Comparison of ENCODE assay signal across 23 cellular contexts in genomic region chr4:109942292-109942926, GRCh38. TPM values are rescaled to one million over a fixed set of nuclear protein-coding genes. Genes with fewer than 3 reads are reported as not detected.
A peak's percentile ranks its signal among the peaks of the same experiment; 100 is the strongest.
DNase-seq lines count a peak whose midpoint lies in the region; ATAC-seq and TF ChIP-seq lines count a peak whose summit lies in the region.
"Had no signal": no experiment of that assay in that cellular context is flagged by ENCODE, and none has a peak within 500 bp of the region (broad histone marks: within the 10 kb centered on the region; RNA-seq: fewer than 3 reads in every experiment).

No MANE protein-coding gene starts in this region.

- no peak overlapping the region for H3K4me2 ChIP-seq in osteoblast (ENCODE audit: insufficient read depth, low read length)
- H3K4me2 ChIP-seq: BLaER1 treated with 17β-estradiol and CSF1 and Interleukin-3, amounts not matched to agents 10 nM and 100 nM; PC-9 had no signal

- TF ChIP-seq CTCF in body of pancreas (IDR thresholded peaks at IDR 0.05): no peak
- no peak for TF ChIP-seq CTCF in osteoblast (IDR thresholded peaks at IDR 0.05; ENCODE audit: extremely low read depth, low read depth, low read length)
- TF ChIP-seq CTCF in type B pancreatic cell (conservative IDR thresholded peaks at IDR 0.05): no peak

- H3K4me1 Mint-ChIP-seq in type B pancreatic cell (ENCODE audit: unreplicated experiment): no peaks in the 10 kb centered on the region

- H3K27ac ChIP-seq in body of pancreas (peak overlapping the region in 3 of 4 donors; percentile 32 to 67 (median 65)), osteoblast (ENCODE audit: low read depth, low read length) (no peak overlapping the region)
- H3K27ac ChIP-seq: BLaER1 treated with 17β-estradiol and CSF1 and Interleukin-3, amounts not matched to agents 10 nM and 100 nM; PC-9; SJCRH30 had no signal

- H3K9me3 Mint-ChIP-seq in type B pancreatic cell: no peaks in the 10 kb centered on the region
- H3K9me3 Mint-ChIP-seq: CD4-positive, alpha-beta T cell had no signal

- H3K4me3 ChIP-seq in body of pancreas (no peak overlapping the region), osteoblast (ENCODE audit: insufficient read depth, low read length) (no peak overlapping the region)
- H3K4me3 ChIP-seq: BLaER1 treated with 17β-estradiol and CSF1 and Interleukin-3, amounts not matched to agents 10 nM and 100 nM; PC-9; SJCRH30 had no signal

- peak; percentile 65 to 74 (median 72) for DNase-seq in body of pancreas
- peak; percentile 39 for DNase-seq in iris pigment epithelial cell (ENCODE audit: low read depth)
- peak; percentile 23 for DNase-seq in osteoblast (ENCODE audit: insufficient read length, low spot score, missing footprints)
- DNase-seq in type B pancreatic cell (ENCODE audit: extremely low spot score, unreplicated experiment): no peak
- no peak for DNase-seq in HK-2 (ENCODE audit: unreplicated experiment)
- DNase-seq in NCI-H1930 (lab: John Stamatoyannopoulos, UW): no peak
- no peak for DNase-seq in SKM-1 treated with dmso at 0.1 percent for 144 hours (lab: John Stamatoyannopoulos, UW; ENCODE audit: unreplicated experiment)
- DNase-seq: AML-193; CD4-positive, alpha-beta T cell; H7; IMR-90; MV-4-11; NCI-H1105; NCI-H146; NCI-H2029 treated with DMSO at 0.1 percent for 48 hours; NCI-H2227 treated with DMSO at 0.1 percent for 48 hours; NCI-H526 treated with DMSO at 0.1 percent for 48 hours; PC-9; SJCRH30 had no signal

- no peaks in the 10 kb centered on the region for H3K27me3 Mint-ChIP-seq in type B pancreatic cell

- TF ChIP-seq RAD21 in Ishikawa (IDR thresholded peaks at IDR 0.05; ENCODE audit: low read depth): no peak

- 32 to 34% methylated on average over 4 of the region's 4 CpGs for WGBS in body of pancreas, 2 donors

- H3K27me3 ChIP-seq in body of pancreas (no peaks in the 10 kb centered on the region), osteoblast (ENCODE audit: insufficient read depth, low read length) (no peaks in the 10 kb centered on the region)
- H3K27me3 ChIP-seq: BLaER1 treated with 17β-estradiol and CSF1 and Interleukin-3, amounts not matched to agents 10 nM and 100 nM; SJCRH30 had no signal

- H4K20me1 ChIP-seq in osteoblast (ENCODE audit: insufficient read depth, low read length): no peaks in the 10 kb centered on the region
- H4K20me1 ChIP-seq: BLaER1 treated with 17β-estradiol and CSF1 and Interleukin-3, amounts not matched to agents 10 nM and 100 nM had no signal

- ATAC-seq in body of pancreas: peak; percentile 93
- ATAC-seq: Right ventricle myocardium inferior, SK-N-SH treated with all-trans-retinoic acid at 6 μM for 48 hours had no signal

- no peaks in the 10 kb centered on the region for H3K9me3 ChIP-seq in body of pancreas
- no peaks in the 10 kb centered on the region for H3K9me3 ChIP-seq in osteoblast (ENCODE audit: low read depth, low read length)
- H3K9me3 ChIP-seq: SJCRH30 had no signal

- H3K4me1 ChIP-seq in body of pancreas (peaks cover 34% of the 10 kb centered on the region), osteoblast (ENCODE audit: insufficient read depth, low read length) (no peaks in the 10 kb centered on the region)
- H3K4me1 ChIP-seq: BLaER1 treated with 17β-estradiol and CSF1 and Interleukin-3, amounts not matched to agents 10 nM and 100 nM; SJCRH30 had no signal

- H3K36me3 Mint-ChIP-seq in type B pancreatic cell: no peaks in the 10 kb centered on the region

- no peak for TF ChIP-seq POLR2A in body of pancreas (IDR thresholded peaks at IDR 0.05)

- H3K36me3 ChIP-seq in body of pancreas (replicated peaks in 1 of 2; ENCODE audit: insufficient read depth in 1 of 2, low read depth in 2 of 2): no peaks in the 10 kb centered on the region
- H3K36me3 ChIP-seq in osteoblast (ENCODE audit: insufficient read depth, low read length): no peaks in the 10 kb centered on the region
- H3K36me3 ChIP-seq: BLaER1 treated with 17β-estradiol and CSF1 and Interleukin-3, amounts not matched to agents 10 nM and 100 nM; SJCRH30 had no signal

- no peak overlapping the region for H3K4me3 Mint-ChIP-seq in type B pancreatic cell
- H3K4me3 Mint-ChIP-seq: CD4-positive, alpha-beta T cell had no signal

- H3K79me2 ChIP-seq in osteoblast (ENCODE audit: insufficient read depth, low read length): no peaks in the 10 kb centered on the region

- TF ChIP-seq EP300 in Ishikawa (IDR thresholded peaks at IDR 0.05; ENCODE audit: borderline replicate concordance): no peak

- H2AFZ ChIP-seq in osteoblast (ENCODE audit: low read length): no peak overlapping the region
- H2AFZ ChIP-seq: PC-9 had no signal

- no peak overlapping the region for H3K27ac Mint-ChIP-seq in type B pancreatic cell
- H3K27ac Mint-ChIP-seq: CD4-positive, alpha-beta T cell had no signal

- intact Hi-C loops in body of pancreas (cut with DNase I): no loop called here

TF ChIP-seq in Ishikawa, 13 proteins besides CTCF, POLR2A, EP300 and RAD21:
- no peak for TF ChIP-seq CREB1 (IDR thresholded peaks at IDR 0.05; ENCODE audit: low read depth)
- TF ChIP-seq CEBPB (IDR thresholded peaks at IDR 0.05): peak; percentile 64

RNA-seq across cellular contexts. Expression of gene EGF, which starts 29.7 kb away (rescaled TPM):
- total RNA-seq in body of pancreas (10 to 100 TPM; 44.1 to 51.1 TPM), osteoblast (0.36 and 1.2 TPM in 2 replicates), type B pancreatic cell (ENCODE audit: low replicate concordance) (25.5 and 65.1 TPM in 2 replicates)
- total RNA-seq: CD4-positive, alpha-beta T cell had no signal

Comparison
In these comparisons a context has a peak if more than half of its experiments do, and no peak if none do; other contexts are left out.
1. DNase-seq: peak in body of pancreas (4 of 4), iris pigment epithelial cell (single experiment) and osteoblast (single experiment); none in type B pancreatic cell (single experiment), HK-2 (single experiment), NCI-H1930 (0 of 2) and SKM-1 treated with dmso at 0.1 percent for 144 hours (single experiment).
2. RNA of gene EGF, which starts 29.7 kb away (total RNA-seq): 44.1 to 51.1 TPM in body of pancreas and 25.5 to 65.1 TPM in type B pancreatic cell; 0.36 to 1.2 TPM in osteoblast; every median in the first group is over 10 times any median in the second.